Comparison of ENCODE assay signal across 16 cellular contexts in the genomic region with DNA sequence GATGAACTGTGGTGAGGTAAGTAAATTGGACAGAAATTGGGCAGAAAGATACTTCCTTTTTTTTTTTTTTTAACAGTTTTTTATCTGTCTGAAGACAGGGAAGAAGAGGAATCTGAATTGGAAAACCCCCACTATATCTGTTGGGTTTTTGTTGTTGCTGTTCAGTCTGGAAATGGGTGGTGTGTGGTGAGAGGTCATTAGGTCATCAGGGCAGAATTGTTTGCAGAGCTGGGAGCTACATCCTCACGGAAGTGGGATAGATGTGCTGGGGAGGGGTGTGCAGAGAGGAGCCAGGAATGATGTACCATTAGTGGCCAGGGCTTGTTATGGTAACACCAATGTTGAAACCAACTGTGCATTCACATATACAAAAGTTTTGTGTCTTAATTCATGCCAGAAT. TPM values are rescaled to one million over a fixed set of nuclear protein-coding genes. Genes with fewer than 3 reads are reported as not detected.
A peak's percentile ranks its signal among the peaks of the same experiment; 100 is the strongest.
DNase-seq lines count a peak whose midpoint lies in the region; ATAC-seq and TF ChIP-seq lines count a peak whose summit lies in the region.
"Had no signal": no experiment of that assay in that cellular context is flagged by ENCODE, and none has a peak within 500 bp of the region (broad histone marks: within the 10 kb centered on the region; RNA-seq: fewer than 3 reads in every experiment).

No MANE protein-coding gene starts in this region.

- H3K36me3 Mint-ChIP-seq in activated naive CD8-positive, alpha-beta T cell treated with anti-CD3 and anti-CD28 coated beads, Interleukin-2, amount 50 U/mL, for 24 hours (ENCODE audit: low read depth): peaks cover 15% of the 10 kb centered on the region
- H3K36me3 Mint-ChIP-seq in memory B cell: peaks cover 9% of the 10 kb centered on the region

- intact Hi-C loops in uterus (cut with DNase I; ENCODE audit: low total_unique reads): no loop called here

- H3K4me1 Mint-ChIP-seq in activated naive CD8-positive, alpha-beta T cell treated with anti-CD3 and anti-CD28 coated beads, Interleukin-2, amount 50 U/mL, for 24 hours: peaks cover 70% of the 10 kb centered on the region
- peaks cover 47% of the 10 kb centered on the region for H3K4me1 Mint-ChIP-seq in memory B cell

- H3K27me3 ChIP-seq in uterus: no peaks in the 10 kb centered on the region
- H3K27me3 ChIP-seq: right atrium auricular region, suprapubic skin had no signal

- no peak overlapping the region for H3K27ac ChIP-seq in uterus
- H3K27ac ChIP-seq: right atrium auricular region, suprapubic skin, VCaP had no signal

- no peak for TF ChIP-seq POLR2A in uterus (IDR thresholded peaks at IDR 0.05)

- no peak for TF ChIP-seq CTCF in uterus (IDR thresholded peaks at IDR 0.05)

- peaks cover 5% of the 10 kb centered on the region for H3K9me3 Mint-ChIP-seq in activated naive CD8-positive, alpha-beta T cell treated with anti-CD3 and anti-CD28 coated beads, Interleukin-2, amount 50 U/mL, for 24 hours
- no peaks in the 10 kb centered on the region for H3K9me3 Mint-ChIP-seq in memory B cell

- DNase-seq in ELF-1 (ENCODE audit: low read depth, low spot score) (peak; percentile 42), MV-4-11 (lab: John Stamatoyannopoulos, UW) (peak; percentile 42), memory B cell (ENCODE audit: low spot score in 2 of 2) (no peak), uterus (no peak), NCI-H345 treated with DMSO at 0.1 percent for 48 hours (lab: John Stamatoyannopoulos, UW; ENCODE audit: unreplicated experiment) (no peak)
- DNase-seq in activated naive CD8-positive, alpha-beta T cell treated with anti-CD3 and anti-CD28 coated beads, Interleukin-2, amount 50 U/mL, for 24 hours: no peak
- DNase-seq: activated T-cell treated with anti-CD3 and anti-CD28 coated beads for 4 hours, DMS 273 treated with DMSO at 0.1 percent for 48 hours, NCI-H2107 had no signal

- H3K36me3 ChIP-seq in uterus: no peaks in the 10 kb centered on the region
- H3K36me3 ChIP-seq: right atrium auricular region, suprapubic skin had no signal

- H3K4me1 ChIP-seq in uterus: peaks cover 9 to 11% of the 10 kb centered on the region in 2 donors

- H3K27ac Mint-ChIP-seq in activated naive CD8-positive, alpha-beta T cell treated with anti-CD3 and anti-CD28 coated beads, Interleukin-2, amount 50 U/mL, for 24 hours: peak overlapping the region; percentile 23
- peak overlapping the region; percentile 13 for H3K27ac Mint-ChIP-seq in memory B cell
- H3K27ac Mint-ChIP-seq: brain had no signal

- no peak overlapping the region for H3K4me3 ChIP-seq in uterus
- H3K4me3 ChIP-seq: right atrium auricular region, suprapubic skin had no signal

- ATAC-seq in activated naive CD8-positive, alpha-beta T cell treated with anti-CD3 and anti-CD28 coated beads, Interleukin-2, amount 50 U/mL, for 24 hours: no peak
- ATAC-seq in memory B cell (ENCODE audit: low read depth) (no peak), HG02970 (IDR thresholded peaks at IDR 0.05; ENCODE audit: low FRiP score, unreplicated experiment) (no peak), HG02938 (IDR thresholded peaks at IDR 0.05; ENCODE audit: unreplicated experiment) (no peak)
- ATAC-seq: Panc1 had no signal

- no peak overlapping the region for H3K4me3 Mint-ChIP-seq in activated naive CD8-positive, alpha-beta T cell treated with anti-CD3 and anti-CD28 coated beads, Interleukin-2, amount 50 U/mL, for 24 hours
- no peak overlapping the region for H3K4me3 Mint-ChIP-seq in memory B cell
- H3K4me3 Mint-ChIP-seq: brain had no signal

- no peaks in the 10 kb centered on the region for H3K9me3 ChIP-seq in uterus
- H3K9me3 ChIP-seq: right atrium auricular region, suprapubic skin had no signal

- H3K27me3 Mint-ChIP-seq in activated naive CD8-positive, alpha-beta T cell treated with anti-CD3 and anti-CD28 coated beads, Interleukin-2, amount 50 U/mL, for 24 hours: no peaks in the 10 kb centered on the region
- no peaks in the 10 kb centered on the region for H3K27me3 Mint-ChIP-seq in memory B cell

RNA-seq across cellular contexts. Expression of a gene that starts 12.3 kb away (rescaled TPM):
- 10 to 100 TPM; 34.6 to 97.5 (median 63.5) TPM for total RNA-seq in uterus

Comparison
In these comparisons a context has a peak if more than half of its experiments do, and no peak if none do; other contexts are left out.
1. DNase-seq: peak in ELF-1 (single experiment) and MV-4-11 (single experiment); none in activated naive CD8-positive, alpha-beta T cell treated with anti-CD3 and anti-CD28 coated beads, Interleukin-2, amount 50 U/mL, for 24 hours (single experiment), memory B cell (0 of 2), uterus (0 of 2) and NCI-H345 treated with DMSO at 0.1 percent for 48 hours (single experiment).